In the genomic region with DNA sequence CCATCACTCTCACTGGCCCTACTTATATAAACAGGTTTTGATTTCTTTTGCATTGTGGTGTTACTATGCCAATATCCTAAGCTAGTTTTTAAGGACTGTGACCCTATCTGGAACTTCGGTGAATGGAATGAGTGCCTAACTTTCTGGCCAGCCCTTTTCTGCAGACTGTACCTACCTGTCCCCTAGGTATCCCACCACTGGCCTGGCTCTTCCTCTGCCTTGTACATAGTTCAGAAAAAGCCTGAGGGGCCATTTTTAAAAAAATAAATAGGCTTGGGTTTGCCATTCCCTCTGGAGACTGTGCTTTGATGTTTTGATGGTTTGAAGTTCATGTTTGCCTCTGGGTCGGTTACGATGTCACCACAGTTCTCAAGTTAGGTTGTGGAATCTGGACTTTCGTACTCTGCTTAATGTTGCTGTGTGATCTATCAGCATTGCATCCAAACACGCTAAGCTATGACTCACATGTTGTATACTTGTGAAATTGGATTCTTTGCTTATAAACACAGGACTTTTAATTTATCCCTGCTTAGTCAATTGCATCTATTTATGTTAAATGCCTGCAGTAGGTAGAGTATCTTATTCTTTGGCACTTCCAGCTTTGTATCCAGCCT, we compare ENCODE assay signal across 1 cellular context.
TF ChIP-seq lines count a peak whose summit lies in the region.

No MANE protein-coding gene starts in this region.

TF ChIP-seq in HepG2, 621 proteins besides CTCF, POLR2A, EP300 and RAD21 (continued from another document and continues in another):
- TF ChIP-seq, protein P1, sequence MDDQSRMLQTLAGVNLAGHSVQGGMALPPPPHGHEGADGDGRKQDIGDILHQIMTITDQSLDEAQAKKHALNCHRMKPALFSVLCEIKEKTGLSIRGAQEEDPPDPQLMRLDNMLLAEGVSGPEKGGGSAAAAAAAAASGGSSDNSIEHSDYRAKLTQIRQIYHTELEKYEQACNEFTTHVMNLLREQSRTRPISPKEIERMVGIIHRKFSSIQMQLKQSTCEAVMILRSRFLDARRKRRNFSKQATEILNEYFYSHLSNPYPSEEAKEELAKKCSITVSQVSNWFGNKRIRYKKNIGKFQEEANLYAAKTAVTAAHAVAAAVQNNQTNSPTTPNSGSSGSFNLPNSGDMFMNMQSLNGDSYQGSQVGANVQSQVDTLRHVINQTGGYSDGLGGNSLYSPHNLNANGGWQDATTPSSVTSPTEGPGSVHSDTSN (CRISPR knock-in tag; IDR thresholded peaks at IDR 0.05; ENCODE audit: borderline replicate concordance): no peak
- TF ChIP-seq, protein P2, sequence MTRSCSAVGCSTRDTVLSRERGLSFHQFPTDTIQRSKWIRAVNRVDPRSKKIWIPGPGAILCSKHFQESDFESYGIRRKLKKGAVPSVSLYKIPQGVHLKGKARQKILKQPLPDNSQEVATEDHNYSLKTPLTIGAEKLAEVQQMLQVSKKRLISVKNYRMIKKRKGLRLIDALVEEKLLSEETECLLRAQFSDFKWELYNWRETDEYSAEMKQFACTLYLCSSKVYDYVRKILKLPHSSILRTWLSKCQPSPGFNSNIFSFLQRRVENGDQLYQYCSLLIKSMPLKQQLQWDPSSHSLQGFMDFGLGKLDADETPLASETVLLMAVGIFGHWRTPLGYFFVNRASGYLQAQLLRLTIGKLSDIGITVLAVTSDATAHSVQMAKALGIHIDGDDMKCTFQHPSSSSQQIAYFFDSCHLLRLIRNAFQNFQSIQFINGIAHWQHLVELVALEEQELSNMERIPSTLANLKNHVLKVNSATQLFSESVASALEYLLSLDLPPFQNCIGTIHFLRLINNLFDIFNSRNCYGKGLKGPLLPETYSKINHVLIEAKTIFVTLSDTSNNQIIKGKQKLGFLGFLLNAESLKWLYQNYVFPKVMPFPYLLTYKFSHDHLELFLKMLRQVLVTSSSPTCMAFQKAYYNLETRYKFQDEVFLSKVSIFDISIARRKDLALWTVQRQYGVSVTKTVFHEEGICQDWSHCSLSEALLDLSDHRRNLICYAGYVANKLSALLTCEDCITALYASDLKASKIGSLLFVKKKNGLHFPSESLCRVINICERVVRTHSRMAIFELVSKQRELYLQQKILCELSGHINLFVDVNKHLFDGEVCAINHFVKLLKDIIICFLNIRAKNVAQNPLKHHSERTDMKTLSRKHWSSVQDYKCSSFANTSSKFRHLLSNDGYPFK (CRISPR knock-in tag; IDR thresholded peaks at IDR 0.05; ENCODE audit: borderline replicate concordance): no peak
- TF ChIP-seq AHR (CRISPR knock-in tag; IDR thresholded peaks at IDR 0.05) (no peak), MXI1 (IDR thresholded peaks at IDR 0.05; ENCODE audit: borderline replicate concordance, low read depth, low read length) (peak; percentile 57; the same call in 1 of the 3 replicates), PHF8 (CRISPR knock-in tag; IDR thresholded peaks at IDR 0.05) (peak; percentile 23; the same call in 1 of the 2 replicates), HMG20B (CRISPR knock-in tag; conservative IDR thresholded peaks at IDR 0.05) (0 out of 2 replicates have a peak, but pooled peaks have one; percentile 67), ZNF761 (CRISPR knock-in tag; conservative IDR thresholded peaks at IDR 0.05) (no peak), RFX3 (CRISPR knock-in tag; IDR thresholded peaks at IDR 0.05) (no peak), CC2D1A (CRISPR knock-in tag; IDR thresholded peaks at IDR 0.05) (no peak), KDM2A (CRISPR knock-in tag; IDR thresholded peaks at IDR 0.05; ENCODE audit: borderline replicate concordance, low read depth) (no peak), ZNF766 (CRISPR knock-in tag; IDR thresholded peaks at IDR 0.05; ENCODE audit: borderline replicate concordance) (no peak), ZNF713 (CRISPR knock-in tag; IDR thresholded peaks at IDR 0.05) (no peak), CCAR2 (optimal IDR thresholded peaks at IDR 0.05; ENCODE audit: low read depth, low read length) (no peak), RFX1 (IDR thresholded peaks at IDR 0.05) (no peak), SP1 (IDR thresholded peaks at IDR 0.05) (no peak), SP1 (CRISPR knock-in tag; IDR thresholded peaks at IDR 0.05) (0 out of 2 replicates have a peak, but pooled peaks have one; percentile 16), SRF (IDR thresholded peaks at IDR 0.05; ENCODE audit: low read depth, low read length) (no peak), AKAP8 (CRISPR knock-in tag; IDR thresholded peaks at IDR 0.05) (no peak), ZFAT (CRISPR knock-in tag; conservative IDR thresholded peaks at IDR 0.05) (no peak), DMAP1 (CRISPR knock-in tag; IDR thresholded peaks at IDR 0.05) (peak; percentile 77), ATM (IDR thresholded peaks at IDR 0.05; ENCODE audit: borderline replicate concordance) (no peak), MAZ (IDR thresholded peaks at IDR 0.05; ENCODE audit: borderline replicate concordance, low read depth, low read length) (no peak), MAZ (CRISPR knock-in tag; IDR thresholded peaks at IDR 0.05; ENCODE audit: low read depth) (no peak), ZSCAN29 (CRISPR knock-in tag; conservative IDR thresholded peaks at IDR 0.05) (no peak), KMT2B (CRISPR knock-in tag; IDR thresholded peaks at IDR 0.05) (no peak)
- TF ChIP-seq, protein P3, sequence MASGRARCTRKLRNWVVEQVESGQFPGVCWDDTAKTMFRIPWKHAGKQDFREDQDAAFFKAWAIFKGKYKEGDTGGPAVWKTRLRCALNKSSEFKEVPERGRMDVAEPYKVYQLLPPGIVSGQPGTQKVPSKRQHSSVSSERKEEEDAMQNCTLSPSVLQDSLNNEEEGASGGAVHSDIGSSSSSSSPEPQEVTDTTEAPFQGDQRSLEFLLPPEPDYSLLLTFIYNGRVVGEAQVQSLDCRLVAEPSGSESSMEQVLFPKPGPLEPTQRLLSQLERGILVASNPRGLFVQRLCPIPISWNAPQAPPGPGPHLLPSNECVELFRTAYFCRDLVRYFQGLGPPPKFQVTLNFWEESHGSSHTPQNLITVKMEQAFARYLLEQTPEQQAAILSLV (CRISPR knock-in tag; IDR thresholded peaks at IDR 0.05; ENCODE audit: borderline replicate concordance): no peak
- TF ChIP-seq, protein P4, sequence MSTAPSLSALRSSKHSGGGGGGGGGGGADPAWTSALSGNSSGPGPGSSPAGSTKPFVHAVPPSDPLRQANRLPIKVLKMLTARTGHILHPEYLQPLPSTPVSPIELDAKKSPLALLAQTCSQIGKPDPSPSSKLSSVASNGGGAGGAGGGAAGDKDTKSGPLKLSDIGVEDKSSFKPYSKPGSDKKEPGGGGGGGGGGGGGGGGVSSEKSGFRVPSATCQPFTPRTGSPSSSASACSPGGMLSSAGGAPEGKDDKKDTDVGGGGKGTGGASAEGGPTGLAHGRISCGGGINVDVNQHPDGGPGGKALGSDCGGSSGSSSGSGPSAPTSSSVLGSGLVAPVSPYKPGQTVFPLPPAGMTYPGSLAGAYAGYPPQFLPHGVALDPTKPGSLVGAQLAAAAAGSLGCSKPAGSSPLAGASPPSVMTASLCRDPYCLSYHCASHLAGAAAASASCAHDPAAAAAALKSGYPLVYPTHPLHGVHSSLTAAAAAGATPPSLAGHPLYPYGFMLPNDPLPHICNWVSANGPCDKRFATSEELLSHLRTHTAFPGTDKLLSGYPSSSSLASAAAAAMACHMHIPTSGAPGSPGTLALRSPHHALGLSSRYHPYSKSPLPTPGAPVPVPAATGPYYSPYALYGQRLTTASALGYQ (CRISPR knock-in tag; IDR thresholded peaks at IDR 0.05): peak; percentile 88
- TF ChIP-seq, protein P5, sequence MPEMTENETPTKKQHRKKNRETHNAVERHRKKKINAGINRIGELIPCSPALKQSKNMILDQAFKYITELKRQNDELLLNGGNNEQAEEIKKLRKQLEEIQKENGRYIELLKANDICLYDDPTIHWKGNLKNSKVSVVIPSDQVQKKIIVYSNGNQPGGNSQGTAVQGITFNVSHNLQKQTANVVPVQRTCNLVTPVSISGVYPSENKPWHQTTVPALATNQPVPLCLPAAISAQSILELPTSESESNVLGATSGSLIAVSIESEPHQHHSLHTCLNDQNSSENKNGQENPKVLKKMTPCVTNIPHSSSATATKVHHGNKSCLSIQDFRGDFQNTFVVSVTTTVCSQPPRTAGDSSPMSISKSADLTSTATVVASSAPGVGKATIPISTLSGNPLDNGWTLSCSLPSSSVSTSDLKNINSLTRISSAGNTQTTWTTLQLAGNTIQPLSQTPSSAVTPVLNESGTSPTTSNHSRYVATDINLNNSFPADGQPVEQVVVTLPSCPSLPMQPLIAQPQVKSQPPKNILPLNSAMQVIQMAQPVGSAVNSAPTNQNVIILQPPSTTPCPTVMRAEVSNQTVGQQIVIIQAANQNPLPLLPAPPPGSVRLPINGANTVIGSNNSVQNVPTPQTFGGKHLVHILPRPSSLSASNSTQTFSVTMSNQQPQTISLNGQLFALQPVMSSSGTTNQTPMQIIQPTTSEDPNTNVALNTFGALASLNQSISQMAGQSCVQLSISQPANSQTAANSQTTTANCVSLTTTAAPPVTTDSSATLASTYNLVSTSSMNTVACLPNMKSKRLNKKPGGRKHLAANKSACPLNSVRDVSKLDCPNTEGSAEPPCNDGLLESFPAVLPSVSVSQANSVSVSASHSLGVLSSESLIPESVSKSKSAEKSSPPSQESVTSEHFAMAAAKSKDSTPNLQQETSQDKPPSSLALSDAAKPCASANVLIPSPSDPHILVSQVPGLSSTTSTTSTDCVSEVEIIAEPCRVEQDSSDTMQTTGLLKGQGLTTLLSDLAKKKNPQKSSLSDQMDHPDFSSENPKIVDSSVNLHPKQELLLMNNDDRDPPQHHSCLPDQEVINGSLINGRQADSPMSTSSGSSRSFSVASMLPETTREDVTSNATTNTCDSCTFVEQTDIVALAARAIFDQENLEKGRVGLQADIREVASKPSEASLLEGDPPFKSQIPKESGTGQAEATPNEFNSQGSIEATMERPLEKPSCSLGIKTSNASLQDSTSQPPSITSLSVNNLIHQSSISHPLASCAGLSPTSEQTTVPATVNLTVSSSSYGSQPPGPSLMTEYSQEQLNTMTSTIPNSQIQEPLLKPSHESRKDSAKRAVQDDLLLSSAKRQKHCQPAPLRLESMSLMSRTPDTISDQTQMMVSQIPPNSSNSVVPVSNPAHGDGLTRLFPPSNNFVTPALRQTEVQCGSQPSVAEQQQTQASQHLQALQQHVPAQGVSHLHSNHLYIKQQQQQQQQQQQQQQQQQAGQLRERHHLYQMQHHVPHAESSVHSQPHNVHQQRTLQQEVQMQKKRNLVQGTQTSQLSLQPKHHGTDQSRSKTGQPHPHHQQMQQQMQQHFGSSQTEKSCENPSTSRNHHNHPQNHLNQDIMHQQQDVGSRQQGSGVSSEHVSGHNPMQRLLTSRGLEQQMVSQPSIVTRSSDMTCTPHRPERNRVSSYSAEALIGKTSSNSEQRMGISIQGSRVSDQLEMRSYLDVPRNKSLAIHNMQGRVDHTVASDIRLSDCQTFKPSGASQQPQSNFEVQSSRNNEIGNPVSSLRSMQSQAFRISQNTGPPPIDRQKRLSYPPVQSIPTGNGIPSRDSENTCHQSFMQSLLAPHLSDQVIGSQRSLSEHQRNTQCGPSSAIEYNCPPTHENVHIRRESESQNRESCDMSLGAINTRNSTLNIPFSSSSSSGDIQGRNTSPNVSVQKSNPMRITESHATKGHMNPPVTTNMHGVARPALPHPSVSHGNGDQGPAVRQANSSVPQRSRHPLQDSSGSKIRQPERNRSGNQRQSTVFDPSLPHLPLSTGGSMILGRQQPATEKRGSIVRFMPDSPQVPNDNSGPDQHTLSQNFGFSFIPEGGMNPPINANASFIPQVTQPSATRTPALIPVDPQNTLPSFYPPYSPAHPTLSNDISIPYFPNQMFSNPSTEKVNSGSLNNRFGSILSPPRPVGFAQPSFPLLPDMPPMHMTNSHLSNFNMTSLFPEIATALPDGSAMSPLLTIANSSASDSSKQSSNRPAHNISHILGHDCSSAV (CRISPR knock-in tag; IDR thresholded peaks at IDR 0.05; ENCODE audit: borderline replicate concordance): no peak
- TF ChIP-seq, protein P6, sequence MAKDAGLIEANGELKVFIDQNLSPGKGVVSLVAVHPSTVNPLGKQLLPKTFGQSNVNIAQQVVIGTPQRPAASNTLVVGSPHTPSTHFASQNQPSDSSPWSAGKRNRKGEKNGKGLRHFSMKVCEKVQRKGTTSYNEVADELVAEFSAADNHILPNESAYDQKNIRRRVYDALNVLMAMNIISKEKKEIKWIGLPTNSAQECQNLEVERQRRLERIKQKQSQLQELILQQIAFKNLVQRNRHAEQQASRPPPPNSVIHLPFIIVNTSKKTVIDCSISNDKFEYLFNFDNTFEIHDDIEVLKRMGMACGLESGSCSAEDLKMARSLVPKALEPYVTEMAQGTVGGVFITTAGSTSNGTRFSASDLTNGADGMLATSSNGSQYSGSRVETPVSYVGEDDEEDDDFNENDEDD (CRISPR knock-in tag; IDR thresholded peaks at IDR 0.05; ENCODE audit: borderline replicate concordance): peak; percentile 11; the same call in 1 of the 2 replicates
- TF ChIP-seq, protein P7, sequence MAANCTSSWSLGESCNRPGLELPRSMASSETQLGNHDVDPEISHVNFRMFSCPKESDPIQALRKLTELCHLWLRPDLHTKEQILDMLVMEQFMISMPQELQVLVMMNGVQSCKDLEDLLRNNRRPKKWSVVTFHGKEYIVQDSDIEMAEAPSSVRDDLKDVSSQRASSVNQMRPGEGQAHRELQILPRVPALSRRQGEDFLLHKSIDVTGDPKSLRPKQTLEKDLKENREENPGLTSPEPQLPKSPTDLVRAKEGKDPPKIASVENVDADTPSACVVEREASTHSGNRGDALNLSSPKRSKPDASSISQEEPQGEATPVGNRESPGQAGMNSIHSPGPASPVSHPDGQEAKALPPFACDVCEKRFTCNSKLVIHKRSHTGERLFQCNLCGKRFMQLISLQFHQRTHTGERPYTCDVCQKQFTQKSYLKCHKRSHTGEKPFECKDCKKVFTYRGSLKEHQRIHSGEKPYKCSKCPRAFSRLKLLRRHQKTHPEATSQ (CRISPR knock-in tag; IDR thresholded peaks at IDR 0.05; ENCODE audit: borderline replicate concordance): peak; percentile 92; the same call in 1 of the 2 replicates
- TF ChIP-seq, protein P8, sequence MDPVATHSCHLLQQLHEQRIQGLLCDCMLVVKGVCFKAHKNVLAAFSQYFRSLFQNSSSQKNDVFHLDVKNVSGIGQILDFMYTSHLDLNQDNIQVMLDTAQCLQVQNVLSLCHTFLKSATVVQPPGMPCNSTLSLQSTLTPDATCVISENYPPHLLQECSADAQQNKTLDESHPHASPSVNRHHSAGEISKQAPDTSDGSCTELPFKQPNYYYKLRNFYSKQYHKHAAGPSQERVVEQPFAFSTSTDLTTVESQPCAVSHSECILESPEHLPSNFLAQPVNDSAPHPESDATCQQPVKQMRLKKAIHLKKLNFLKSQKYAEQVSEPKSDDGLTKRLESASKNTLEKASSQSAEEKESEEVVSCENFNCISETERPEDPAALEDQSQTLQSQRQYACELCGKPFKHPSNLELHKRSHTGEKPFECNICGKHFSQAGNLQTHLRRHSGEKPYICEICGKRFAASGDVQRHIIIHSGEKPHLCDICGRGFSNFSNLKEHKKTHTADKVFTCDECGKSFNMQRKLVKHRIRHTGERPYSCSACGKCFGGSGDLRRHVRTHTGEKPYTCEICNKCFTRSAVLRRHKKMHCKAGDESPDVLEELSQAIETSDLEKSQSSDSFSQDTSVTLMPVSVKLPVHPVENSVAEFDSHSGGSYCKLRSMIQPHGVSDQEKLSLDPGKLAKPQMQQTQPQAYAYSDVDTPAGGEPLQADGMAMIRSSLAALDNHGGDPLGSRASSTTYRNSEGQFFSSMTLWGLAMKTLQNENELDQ (CRISPR knock-in tag; IDR thresholded peaks at IDR 0.05; ENCODE audit: borderline replicate concordance): no peak
- TF ChIP-seq, protein P9, sequence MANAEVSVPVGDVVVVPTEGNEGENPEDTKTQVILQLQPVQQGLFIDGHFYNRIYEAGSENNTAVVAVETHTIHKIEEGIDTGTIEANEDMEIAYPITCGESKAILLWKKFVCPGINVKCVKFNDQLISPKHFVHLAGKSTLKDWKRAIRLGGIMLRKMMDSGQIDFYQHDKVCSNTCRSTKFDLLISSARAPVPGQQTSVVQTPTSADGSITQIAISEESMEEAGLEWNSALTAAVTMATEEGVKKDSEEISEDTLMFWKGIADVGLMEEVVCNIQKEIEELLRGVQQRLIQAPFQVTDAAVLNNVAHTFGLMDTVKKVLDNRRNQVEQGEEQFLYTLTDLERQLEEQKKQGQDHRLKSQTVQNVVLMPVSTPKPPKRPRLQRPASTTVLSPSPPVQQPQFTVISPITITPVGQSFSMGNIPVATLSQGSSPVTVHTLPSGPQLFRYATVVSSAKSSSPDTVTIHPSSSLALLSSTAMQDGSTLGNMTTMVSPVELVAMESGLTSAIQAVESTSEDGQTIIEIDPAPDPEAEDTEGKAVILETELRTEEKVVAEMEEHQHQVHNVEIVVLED (CRISPR knock-in tag; IDR thresholded peaks at IDR 0.05; ENCODE audit: borderline replicate concordance): no peak
